ENCODE assay signal across 9 cellular contexts in the genomic region with DNA sequence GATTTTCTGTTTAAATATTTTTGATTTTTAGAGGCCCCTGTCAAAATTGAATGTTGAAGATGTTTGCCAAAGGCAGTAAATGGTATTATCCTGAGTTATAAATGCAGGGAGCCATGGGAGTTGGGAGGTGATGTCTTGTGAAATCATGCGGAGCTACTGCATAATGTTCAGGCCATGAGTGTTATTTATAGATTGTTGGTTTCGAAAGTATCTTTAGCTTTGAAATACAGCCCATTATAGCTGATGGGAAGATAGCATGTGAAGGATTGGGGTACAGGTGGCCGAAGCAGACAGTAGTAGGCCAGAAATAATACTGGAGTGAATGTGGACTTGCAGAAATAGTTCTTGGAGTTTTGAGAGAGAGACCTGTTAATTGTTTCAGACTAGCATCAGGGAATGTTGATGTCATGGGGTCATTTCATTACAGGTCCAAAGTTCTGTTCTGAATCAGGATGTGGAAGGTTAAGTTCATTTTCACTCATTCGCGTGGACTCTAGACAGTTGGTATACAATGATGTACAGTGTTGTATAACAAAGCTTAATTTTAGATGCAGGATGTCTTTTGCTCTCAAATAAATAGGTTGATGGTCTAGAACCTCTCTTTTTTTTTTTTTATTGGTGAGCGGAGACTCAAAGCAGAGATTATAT. TPM values are rescaled to one million over a fixed set of nuclear protein-coding genes. Genes with fewer than 3 reads are reported as not detected.
A peak's percentile ranks its signal among the peaks of the same experiment; 100 is the strongest.
DNase-seq lines count a peak whose midpoint lies in the region; ATAC-seq, FAIRE-seq and TF ChIP-seq lines count a peak whose summit lies in the region.
"Had no signal": no experiment of that assay in that cellular context is flagged by ENCODE, and none has a peak within 500 bp of the region (broad histone marks: within the 10 kb centered on the region; RNA-seq: fewer than 3 reads in every experiment).

No MANE protein-coding gene starts in this region.

- CTCF ChIA-PET in GM12878 (lab: Yijun Ruan, JAX) = interaction anchor here (0.6 to 7.4 kb wide), 27 partner anchors 9 to 194 kb away, joined by 3 to 277 read pairs (median 6); partner anchors contain the start of gene TEX53

- FAIRE-seq in GM12878 (lab: Jason Lieb, UNC) = no peak

- H4K20me1 ChIP-seq in GM12878 (ENCODE audit: control insufficient read depth, insufficient read depth) = no peaks in the 10 kb centered on the region; the same call in 1 of the 2 replicates

- intact Hi-C loops in cardiac septum (cut with DNase I) = no loop called here
- intact Hi-C loops in GM12878 (cut with micrococcal nuclease; ENCODE audit: unreplicated experiment) = loop anchor here (5.0 kb wide), 1 partner anchor 184 kb away; no protein-coding TSS in a partner anchor
- intact Hi-C loops in lower lobe of right lung (cut with DNase I) = no loop called here
- intact Hi-C loops in transverse colon (cut with DNase I; ENCODE audit: low total_unique reads) = no loop called here

- peaks cover 24% of the 10 kb centered on the region for H3K36me3 ChIP-seq in cardiac muscle cell
- H3K36me3 ChIP-seq in GM12878 (ENCODE audit: control insufficient read depth in 2 of 2, insufficient read depth in 2 of 2, low read length in 1 of 2) = peaks cover 7 to 18% of the 10 kb centered on the region in 2 experiments; a peak in 3 of 4 replicates
- peaks cover 44% of the 10 kb centered on the region for H3K36me3 ChIP-seq in lower lobe of right lung
- H3K36me3 ChIP-seq in transverse colon = peaks cover 0 to 36% (median 18%) of the 10 kb centered on the region in 4 donors

- TF ChIP-seq CTCF in cardiac muscle cell (IDR thresholded peaks at IDR 0.05; ENCODE audit: low read depth, low read length) (no peak), GM12878 (IDR thresholded peaks at IDR 0.05 in 2 of 3, conservative IDR thresholded peaks at IDR 0.05 in 1 of 3; ENCODE audit: control insufficient read depth in 2 of 3, extremely low read depth in 1 of 3, insufficient read depth in 1 of 3, low read depth in 3 of 3, low read length in 3 of 3) (no peak), lower lobe of right lung (IDR thresholded peaks at IDR 0.05) (no peak), transverse colon (IDR thresholded peaks at IDR 0.05) (no peak)

- peak overlapping the region; percentile 18; the same call in 1 of the 2 replicates for H3K9ac ChIP-seq in GM12878 (ENCODE audit: control insufficient read depth, insufficient read depth, low read length)

- no peak overlapping the region for H2AFZ ChIP-seq in GM12878 (ENCODE audit: control insufficient read depth, low read depth, low read length)

- RAD21 ChIA-PET in GM12878 (lab: Charles Lee; ENCODE audit: unreplicated experiment) = interaction anchor here (0.9 to 7.0 kb wide), 19 partner anchors 13 to 196 kb away, joined by 3 to 187 read pairs (median 10); partner anchors contain the start of genes TEX53, TMEM268 and WHRN

- TF ChIP-seq POLR2A in GM12878 (IDR thresholded peaks at IDR 0.05; ENCODE audit: low read depth, low read length) (no peak), transverse colon (IDR thresholded peaks at IDR 0.05) (no peak)

- TF ChIP-seq EP300 in GM12878 (IDR thresholded peaks at IDR 0.05; ENCODE audit: borderline replicate concordance in 1 of 2, control insufficient read depth in 1 of 2, low read depth in 2 of 2, low read length in 2 of 2) (no peak), transverse colon (IDR thresholded peaks at IDR 0.05; ENCODE audit: low read depth) (no peak)

- peaks cover 63% of the 10 kb centered on the region for H3K79me2 ChIP-seq in GM12878 (ENCODE audit: control insufficient read depth, insufficient read depth, low read length)

- peak overlapping the region; percentile 55 for H3K27ac ChIP-seq in cardiac muscle cell
- H3K27ac ChIP-seq in GM12878 (ENCODE audit: control insufficient read depth, insufficient read depth) = peak overlapping the region; percentile 38
- peak overlapping the region; percentile 46 for H3K27ac ChIP-seq in lower lobe of right lung
- peak overlapping the region; percentile 44 to 98 (median 59) for H3K27ac ChIP-seq in transverse colon
- H3K27ac ChIP-seq: C4-2B had no signal

- H3K27me3 ChIP-seq in cardiac muscle cell (no peaks in the 10 kb centered on the region), GM12878 (replicated peaks in 1 of 2; ENCODE audit: control insufficient read depth in 2 of 2, insufficient read depth in 2 of 2, low read length in 1 of 2) (no peaks in the 10 kb centered on the region), lower lobe of right lung (ENCODE audit: low read depth) (no peaks in the 10 kb centered on the region), transverse colon (no peaks in the 10 kb centered on the region)

- in situ Hi-C loops in GM12878 (cut with MboI) = loop anchor here (5.0 kb wide), 1 partner anchor 61 kb away; no protein-coding TSS in a partner anchor
- in situ Hi-C loops in transverse colon (cut with MboI; ENCODE audit: low pct_ligation_motif_present in 1 of 4, low pct_unique_long_range_greater_than_20kb in 1 of 4, low sequenced_read_pairs in 3 of 4) = no loop called here

- H3K4me1 ChIP-seq in cardiac muscle cell (ENCODE audit: low read depth) (peaks cover 23% of the 10 kb centered on the region), GM12878 (ENCODE audit: control insufficient read depth, insufficient read depth, low read length) (no peaks in the 10 kb centered on the region; the same call in 1 of the 2 replicates), lower lobe of right lung (peaks cover 51% of the 10 kb centered on the region), transverse colon (peaks cover 22 to 58% (median 45%) of the 10 kb centered on the region in 4 donors)

- SMC1A ChIA-PET in GM12878 (lab: Charles Lee; ENCODE audit: uncharacterized antibody, unreplicated experiment) = interaction anchor here (0.7 to 7.8 kb wide), 18 partner anchors 8 to 185 kb away, joined by 3 to 189 read pairs (median 11); no protein-coding TSS in a partner anchor

- 6% methylated on average over 6 of the region's 6 CpGs for WGBS in GM12878 (ENCODE audit: insufficient coverage, insufficient replicate concordance, low lambda C conversion rate, missing lambda C conversion rate)
- WGBS in transverse colon (ENCODE audit: low coverage in 1 of 2), 2 donors = 48 to 51% methylated on average over 6 of the region's 6 CpGs

- TF ChIP-seq RAD21 in GM12878 (IDR thresholded peaks at IDR 0.05; ENCODE audit: insufficient read depth, low read depth, low read length) = no peak

- TSS peak; percentile 10 for BruUV-seq in GM12878 (replicated peaks; lab: Mats Ljungman, UMichigan)

- no peak for DNase-seq in cardiac muscle cell (ENCODE audit: low read depth in 1 of 2, low spot score in 1 of 2)
- DNase-seq in cardiac septum (ENCODE audit: low spot score) = no peak
- no peak for DNase-seq in GM12878 (ENCODE audit: low read depth, low spot score)
- DNase-seq in lower lobe of right lung = no peak
- no peak for DNase-seq in transverse colon
- DNase-seq in stimulated activated CD8-positive, alpha-beta memory T cell treated with anti-CD3 and anti-CD28 coated beads, Interleukin-4, amount 100 ng/mL, for 48 hours = no peak
- no peak for DNase-seq in dermis blood vessel endothelial cell

- ATAC-seq in GM12878 (no peak), lower lobe of right lung (no peak), HG02642 (IDR thresholded peaks at IDR 0.05; ENCODE audit: poor library complexity, unreplicated experiment) (no peak)

- POLR2A ChIA-PET in GM12878 (lab: Charles Lee) = interaction anchor here (0.6 to 6.9 kb wide), 11 partner anchors 15 to 204 kb away, joined by 3 to 68 read pairs (median 6); partner anchors contain the start of gene TMEM268

- H3K9me3 ChIP-seq in cardiac muscle cell (ENCODE audit: low read depth) = no peaks in the 10 kb centered on the region
- H3K9me3 ChIP-seq in GM12878 (replicated peaks; ENCODE audit: control insufficient read depth, insufficient read depth, low read length) = no peaks in the 10 kb centered on the region
- no peaks in the 10 kb centered on the region for H3K9me3 ChIP-seq in lower lobe of right lung
- no peaks in the 10 kb centered on the region for H3K9me3 ChIP-seq in transverse colon

- H3K4me3 ChIP-seq in cardiac muscle cell (no peak overlapping the region), GM12878 (peak overlapping the region; percentile 71), lower lobe of right lung (peak overlapping the region; percentile 13), transverse colon (peak overlapping the region in 1 of 4 donors; percentile 18)

- H3K4me2 ChIP-seq in GM12878 (ENCODE audit: control insufficient read depth, insufficient read depth) = peak overlapping the region; percentile 82

RNA-seq across cellular contexts. Expression of gene ATP6V1G1, which starts 3.8 kb away (rescaled TPM):
- total RNA-seq in cardiac muscle cell = 270 and 315 TPM in 2 replicates
- polyA plus RNA-seq in cardiac muscle cell = 258 and 280 TPM in 2 replicates
- 64.6 TPM for total RNA-seq in cardiac septum
- 26.6 and 27.1 TPM in 2 replicates for total RNA-seq in GM12878 (2013; cell fraction: nucleolus; rRNA removed)
- total RNA-seq in GM12878 (2014; rRNA removed) = 44.2 and 56.6 TPM in 2 replicates
- 60.5 TPM in 2 replicates for total RNA-seq in GM12878 (2014; rRNA removed; fragmentation: Illumina TruSeq; extraction: Trizol)
- total RNA-seq in GM12878 (2021) = 34.2 and 36.0 TPM in 2 replicates
- polyA plus RNA-seq in GM12878 (2011; ENCODE audit: low read depth) = 55.7 TPM
- 90.6 and 130 TPM in 2 replicates for polyA plus RNA-seq in GM12878 (2011; rRNA removed)
- polyA plus RNA-seq in GM12878 (2011; cell fraction: cytosol; rRNA removed) = 47.3 and 57.4 TPM in 2 replicates
- polyA plus RNA-seq in GM12878 (2011; cell fraction: nucleus; rRNA removed) = 28.5 TPM in 2 replicates
- polyA plus RNA-seq in GM12878 (2012) = 59.9 and 70.7 TPM in 2 replicates
- polyA plus RNA-seq in GM12878 (2014; fragmentation: Illumina TruSeq; extraction: Trizol) = 62.1 and 74.5 TPM in 2 replicates
- 100 to 1,000 TPM; 162 to 204 TPM for polyA plus RNA-seq in GM12878 (2014; fragmentation: Nextera tagmentation; extraction: Ambion mirVana)
- 50.8 and 54.9 TPM in 2 replicates for polyA plus RNA-seq in GM12878 (2014; rRNA removed)
- polyA plus RNA-seq in GM12878 (2016; fragmentation: Nextera tagmentation; extraction: Ambion mirVana) = 10 to 100 TPM; 98.5 to 99.9 TPM
- 18.5 and 20.9 TPM in 2 replicates for polyA minus RNA-seq in GM12878 (2011; rRNA and poly(A)+ RNA removed)
- polyA minus RNA-seq in GM12878 (2011; cell fraction: cytosol; rRNA and poly(A)+ RNA removed) = 13.6 and 14.6 TPM in 2 replicates
- polyA minus RNA-seq in GM12878 (2011; cell fraction: nucleus; rRNA and poly(A)+ RNA removed) = 13.3 and 24.2 TPM in 2 replicates
- 104 TPM for total RNA-seq in lower lobe of right lung
- total RNA-seq in transverse colon = 100 to 1,000 TPM; 102 to 144 (median 131) TPM
- 119 and 176 TPM in 2 replicates for total RNA-seq in dermis blood vessel endothelial cell

RNA-seq across cellular contexts. Expression of gene TMEM268, which starts 19.8 kb away (rescaled TPM):
- 1.5 and 2.7 TPM in 2 replicates for total RNA-seq in cardiac muscle cell
- 0.99 and 3.2 TPM in 2 replicates for polyA plus RNA-seq in cardiac muscle cell
- 3.6 TPM for total RNA-seq in cardiac septum
- total RNA-seq in GM12878 (2013; cell fraction: nucleolus; rRNA removed) = 111 and 114 TPM in 2 replicates
- 24.9 and 25.5 TPM in 2 replicates for total RNA-seq in GM12878 (2014; rRNA removed)
- 16.8 and 20.3 TPM in 2 replicates for total RNA-seq in GM12878 (2014; rRNA removed; fragmentation: Illumina TruSeq; extraction: Trizol)
- total RNA-seq in GM12878 (2021) = 27.1 and 32.1 TPM in 2 replicates
- polyA plus RNA-seq in GM12878 (2011; ENCODE audit: low read depth) = 24.3 TPM
- polyA plus RNA-seq in GM12878 (2011; rRNA removed) = 79.5 and 83.7 TPM in 2 replicates
- 41.9 and 55.1 TPM in 2 replicates for polyA plus RNA-seq in GM12878 (2011; cell fraction: cytosol; rRNA removed)
- polyA plus RNA-seq in GM12878 (2011; cell fraction: nucleus; rRNA removed) = 33.1 and 33.6 TPM in 2 replicates
- polyA plus RNA-seq in GM12878 (2012) = 22.2 and 26.9 TPM in 2 replicates
- polyA plus RNA-seq in GM12878 (2014; fragmentation: Illumina TruSeq; extraction: Trizol) = 34.1 and 36.2 TPM in 2 replicates
- 1 to 10 TPM; 3.5 to 6.1 TPM for polyA plus RNA-seq in GM12878 (2014; fragmentation: Nextera tagmentation; extraction: Ambion mirVana)
- polyA plus RNA-seq in GM12878 (2014; rRNA removed) = 22.5 and 24.0 TPM in 2 replicates
- polyA plus RNA-seq in GM12878 (2016; fragmentation: Nextera tagmentation; extraction: Ambion mirVana) = 10 to 100 TPM in 1 of 2 experiments, 1 to 10 TPM in 1; 7.4 to 14.3 TPM
- 65.8 and 85.6 TPM in 2 replicates for polyA minus RNA-seq in GM12878 (2011; rRNA and poly(A)+ RNA removed)
- polyA minus RNA-seq in GM12878 (2011; cell fraction: cytosol; rRNA and poly(A)+ RNA removed) = 19.4 and 26.9 TPM in 2 replicates
- polyA minus RNA-seq in GM12878 (2011; cell fraction: nucleus; rRNA and poly(A)+ RNA removed) = 18.9 and 27.6 TPM in 2 replicates
- 19.7 TPM for total RNA-seq in lower lobe of right lung
- total RNA-seq in transverse colon = 1 to 10 TPM; 6.2 to 9.7 (median 7.3) TPM
- 2.5 and 3.9 TPM in 2 replicates for total RNA-seq in dermis blood vessel endothelial cell
